8 cellular contexts compared by ENCODE assay signal in genomic region chr4:152936446-152937279, GRCh38. TPM values are rescaled to one million over a fixed set of nuclear protein-coding genes. Genes with fewer than 3 reads are reported as not detected.
DNase-seq lines count a peak whose midpoint lies in the region; ATAC-seq lines count a peak whose summit lies in the region.

No MANE protein-coding gene starts in this region.

- CTCF ChIA-PET in activated CD4-positive, alpha-beta T cell treated with anti-CD3 and anti-CD28 coated beads, Interleukin-2, amount 10 ng/mL, durations not matched to agents 7 days and 5 days (lab: Charles Lee) = interaction anchor here (0.7 to 1.0 kb wide), 3 partner anchors 11 to 29 kb away, joined by 3 read pairs; no protein-coding TSS in a partner anchor

- H3K27me3 Mint-ChIP-seq in activated CD4-positive, alpha-beta T cell treated with anti-CD3 and anti-CD28 coated beads, Interleukin-2, amount 10 ng/mL, durations not matched to agents 7 days and 5 days = peaks cover 65% of the 10 kb centered on the region
- peaks cover 34 to 62% (median 56%) of the 10 kb centered on the region in 5 donors for H3K27me3 Mint-ChIP-seq in naive thymus-derived CD8-positive, alpha-beta T cell

- DNase-seq in Daoy (ENCODE audit: low read depth) (peak; percentile 32), fibroblast of gingiva (ENCODE audit: low read depth) (peak; percentile 15), NCI-H2107 treated with DMSO at 0.1 percent for 48 hours (lab: John Stamatoyannopoulos, UW; ENCODE audit: unreplicated experiment) (no peak), DMS114 treated with DMSO at 0.1 percent for 48 hours (lab: John Stamatoyannopoulos, UW; ENCODE audit: unreplicated experiment) (no peak)
- DNase-seq in activated CD4-positive, alpha-beta T cell treated with anti-CD3 and anti-CD28 coated beads, Interleukin-2, amount 10 ng/mL, durations not matched to agents 7 days and 5 days = peak; percentile 26
- peak in 3 of 10 donors; percentile 7 to 17 (median 13) for DNase-seq in naive thymus-derived CD8-positive, alpha-beta T cell
- no peak for DNase-seq in stimulated activated naive CD4-positive, alpha-beta T cell treated with Interleukin-2 at 50 U/mL for 16 hours (lab: John Stamatoyannopoulos, UW)

- POLR2A ChIA-PET in activated CD4-positive, alpha-beta T cell treated with anti-CD3 and anti-CD28 coated beads, Interleukin-2, amount 10 ng/mL, durations not matched to agents 7 days and 5 days (lab: Charles Lee) = no interaction called here
- POLR2A ChIA-PET in naive thymus-derived CD8-positive, alpha-beta T cell (lab: Charles Lee) = no interaction called here

- ATAC-seq in HG02852 (IDR thresholded peaks at IDR 0.05; ENCODE audit: unreplicated experiment) = peak; percentile 17
- ATAC-seq in naive thymus-derived CD8-positive, alpha-beta T cell = peak; percentile 29 to 48

- no peaks in the 10 kb centered on the region for H3K9me3 Mint-ChIP-seq in activated CD4-positive, alpha-beta T cell treated with anti-CD3 and anti-CD28 coated beads, Interleukin-2, amount 10 ng/mL, durations not matched to agents 7 days and 5 days
- H3K9me3 Mint-ChIP-seq in naive thymus-derived CD8-positive, alpha-beta T cell = no peaks in the 10 kb centered on the region

- peaks cover 5% of the 10 kb centered on the region for H3K36me3 Mint-ChIP-seq in activated CD4-positive, alpha-beta T cell treated with anti-CD3 and anti-CD28 coated beads, Interleukin-2, amount 10 ng/mL, durations not matched to agents 7 days and 5 days (ENCODE audit: low read depth)
- peaks cover 0 to 9% (median 0%) of the 10 kb centered on the region in 3 donors for H3K36me3 Mint-ChIP-seq in naive thymus-derived CD8-positive, alpha-beta T cell

- no peak overlapping the region for H3K27ac Mint-ChIP-seq in activated CD4-positive, alpha-beta T cell treated with anti-CD3 and anti-CD28 coated beads, Interleukin-2, amount 10 ng/mL, durations not matched to agents 7 days and 5 days
- no peak overlapping the region for H3K27ac Mint-ChIP-seq in naive thymus-derived CD8-positive, alpha-beta T cell

- H3K4me3 Mint-ChIP-seq in activated CD4-positive, alpha-beta T cell treated with anti-CD3 and anti-CD28 coated beads, Interleukin-2, amount 10 ng/mL, durations not matched to agents 7 days and 5 days = peak overlapping the region; percentile 51
- peak overlapping the region; percentile 39 to 81 (median 66) for H3K4me3 Mint-ChIP-seq in naive thymus-derived CD8-positive, alpha-beta T cell

- peaks cover 22% of the 10 kb centered on the region for H3K4me1 Mint-ChIP-seq in activated CD4-positive, alpha-beta T cell treated with anti-CD3 and anti-CD28 coated beads, Interleukin-2, amount 10 ng/mL, durations not matched to agents 7 days and 5 days
- peaks cover 8 to 26% (median 20%) of the 10 kb centered on the region in 4 donors for H3K4me1 Mint-ChIP-seq in naive thymus-derived CD8-positive, alpha-beta T cell

RNA-seq across cellular contexts. Expression of gene FHDC1, which starts 0.5 kb away (rescaled TPM):
- total RNA-seq in Daoy (2014; rRNA removed; shearing (Covaris generic)) = 0.51 and 1.6 TPM in 2 replicates
- under 1 TPM; 0.07 to 0.10 TPM for total RNA-seq in activated CD4-positive, alpha-beta T cell treated with anti-CD3 and anti-CD28 coated beads, Interleukin-2, amount 10 ng/mL, durations not matched to agents 7 days and 5 days
- under 1 TPM; 0.27 to 0.39 TPM for total RNA-seq in naive thymus-derived CD8-positive, alpha-beta T cell
- polyA plus RNA-seq in naive thymus-derived CD8-positive, alpha-beta T cell = under 1 TPM in 1 of 3 donors, not detected in 2; 0.09 TPM

Comparison
In these comparisons a context has a peak if more than half of its experiments do, and no peak if none do; other contexts are left out.
1. DNase-seq: peak in Daoy (single experiment), activated CD4-positive, alpha-beta T cell treated with anti-CD3 and anti-CD28 coated beads, Interleukin-2, amount 10 ng/mL, durations not matched to agents 7 days and 5 days (single experiment) and fibroblast of gingiva (single experiment); none in stimulated activated naive CD4-positive, alpha-beta T cell treated with Interleukin-2 at 50 U/mL for 16 hours (single experiment), NCI-H2107 treated with DMSO at 0.1 percent for 48 hours (single experiment) and DMS114 treated with DMSO at 0.1 percent for 48 hours (single experiment).